13 cellular contexts compared by ENCODE assay signal in the genomic region with DNA sequence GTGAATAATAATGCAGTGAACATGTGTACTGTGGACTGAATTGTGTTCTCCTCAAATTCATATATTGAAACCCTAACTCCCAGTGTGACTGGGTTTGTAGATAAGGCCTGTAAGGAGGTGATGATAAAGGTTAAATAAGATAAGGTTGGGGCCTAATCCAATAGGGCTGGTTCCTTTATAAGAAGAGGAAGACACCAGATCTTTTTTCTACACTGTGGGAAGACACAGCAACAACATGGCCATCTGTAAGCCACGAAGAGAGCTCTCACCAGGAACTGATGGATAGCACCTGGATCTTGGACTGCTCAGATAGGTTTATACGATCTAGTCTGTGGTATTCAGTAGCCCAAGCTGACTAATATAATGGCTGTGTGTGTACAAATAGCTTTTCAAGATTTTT.
"Had no signal": no experiment of that assay in that cellular context is flagged by ENCODE, and none has a peak within 500 bp of the region (broad histone marks: within the 10 kb centered on the region; RNA-seq: fewer than 3 reads in every experiment).

No MANE protein-coding gene starts in this region.

- H3K4me1 ChIP-seq: pancreas, uterus had no signal

- H3K4me1 Mint-ChIP-seq: T-helper 17 cell had no signal

- H3K27me3 Mint-ChIP-seq: activated CD8-positive, alpha-beta memory T cell treated with anti-CD3 and anti-CD28 coated beads, Interleukin-2, amount 10 ng/mL, durations not matched to agents 7 days and 5 days; stimulated activated naive CD8-positive, alpha-beta T cell treated with anti-CD3 and anti-CD28 coated beads, Interleukin-15, amount 100 ng/mL, for 72 hours; T-helper 17 cell had no signal

- H3K36me3 Mint-ChIP-seq: activated CD8-positive, alpha-beta memory T cell treated with anti-CD3 and anti-CD28 coated beads, Interleukin-2, amount 10 ng/mL, durations not matched to agents 7 days and 5 days; activated naive CD4-positive, alpha-beta T cell treated with anti-CD3 and anti-CD28 coated beads, Interleukin-2, amount 50 U/mL, for 72 hours had no signal

- ATAC-seq: activated CD8-positive, alpha-beta memory T cell treated with anti-CD3 and anti-CD28 coated beads, Interleukin-2, amount 10 ng/mL, durations not matched to agents 7 days and 5 days; activated naive CD4-positive, alpha-beta T cell treated with anti-CD3 and anti-CD28 coated beads, Interleukin-2, amount 50 U/mL, for 72 hours; activated T-cell treated with anti-CD3 and anti-CD28 coated beads, Interleukin-2, amount 50 U/mL, for 4 hours; left ventricle myocardium superior; pancreas; stimulated activated naive CD8-positive, alpha-beta T cell treated with anti-CD3 and anti-CD28 coated beads, Interleukin-15, amount 100 ng/mL, for 72 hours; T-helper 17 cell had no signal

- H3K27ac ChIP-seq: hepatocyte, pancreas, uterus had no signal

- H3K9me3 Mint-ChIP-seq: activated naive CD4-positive, alpha-beta T cell treated with anti-CD3 and anti-CD28 coated beads, Interleukin-2, amount 50 U/mL, for 72 hours; activated T-cell treated with anti-CD3 and anti-CD28 coated beads, Interleukin-2, amount 50 U/mL, for 4 hours; stimulated activated naive CD8-positive, alpha-beta T cell treated with anti-CD3 and anti-CD28 coated beads, Interleukin-15, amount 100 ng/mL, for 72 hours had no signal

- H3K27me3 ChIP-seq: hepatocyte, pancreas, uterus had no signal

- DNase-seq: activated CD4-positive, alpha-beta T cell treated with anti-CD3 and anti-CD28 coated beads for 1 hour; activated CD4-positive, alpha-beta T cell treated with anti-CD3 and anti-CD28 coated beads, Interleukin-2, amount 50 U/mL, for 48 hours; activated CD8-positive, alpha-beta memory T cell treated with anti-CD3 and anti-CD28 coated beads, Interleukin-2, amount 10 ng/mL, durations not matched to agents 7 days and 5 days; activated effector memory CD4-positive, alpha-beta T cell treated with anti-CD3 and anti-CD28 coated beads, Interleukin-2, amount 50 U/mL, for 16 hours; activated T-cell treated with anti-CD3 and anti-CD28 coated beads, Interleukin-2, amount 50 U/mL, for 4 hours; left ventricle myocardium superior; pancreas; stimulated activated CD4-positive, alpha-beta T cell treated with anti-CD3 and anti-CD28 coated beads, Interleukin-4, amount 100 ng/mL, for 4 hours; stimulated activated naive CD8-positive, alpha-beta T cell treated with anti-CD3 and anti-CD28 coated beads, Interleukin-15, amount 100 ng/mL, for 72 hours; T-helper 17 cell; uterus had no signal

- H3K4me3 ChIP-seq: hepatocyte, pancreas, uterus had no signal

- H3K9me3 ChIP-seq: pancreas, uterus had no signal

- H2AFZ ChIP-seq: hepatocyte had no signal

- H3K4me3 Mint-ChIP-seq: activated CD8-positive, alpha-beta memory T cell treated with anti-CD3 and anti-CD28 coated beads, Interleukin-2, amount 10 ng/mL, durations not matched to agents 7 days and 5 days; activated T-cell treated with anti-CD3 and anti-CD28 coated beads, Interleukin-2, amount 50 U/mL, for 4 hours; stimulated activated naive CD8-positive, alpha-beta T cell treated with anti-CD3 and anti-CD28 coated beads, Interleukin-15, amount 100 ng/mL, for 72 hours; T-helper 17 cell had no signal

- H3K36me3 ChIP-seq: pancreas, uterus had no signal

- H3K27ac Mint-ChIP-seq: activated CD8-positive, alpha-beta memory T cell treated with anti-CD3 and anti-CD28 coated beads, Interleukin-2, amount 10 ng/mL, durations not matched to agents 7 days and 5 days; activated naive CD4-positive, alpha-beta T cell treated with anti-CD3 and anti-CD28 coated beads, Interleukin-2, amount 50 U/mL, for 72 hours; T-helper 17 cell had no signal

- FAIRE-seq: pancreas had no signal

- H3K4me2 ChIP-seq: hepatocyte had no signal
